Comparison of ENCODE assay signal across 11 cellular contexts in the genomic region with DNA sequence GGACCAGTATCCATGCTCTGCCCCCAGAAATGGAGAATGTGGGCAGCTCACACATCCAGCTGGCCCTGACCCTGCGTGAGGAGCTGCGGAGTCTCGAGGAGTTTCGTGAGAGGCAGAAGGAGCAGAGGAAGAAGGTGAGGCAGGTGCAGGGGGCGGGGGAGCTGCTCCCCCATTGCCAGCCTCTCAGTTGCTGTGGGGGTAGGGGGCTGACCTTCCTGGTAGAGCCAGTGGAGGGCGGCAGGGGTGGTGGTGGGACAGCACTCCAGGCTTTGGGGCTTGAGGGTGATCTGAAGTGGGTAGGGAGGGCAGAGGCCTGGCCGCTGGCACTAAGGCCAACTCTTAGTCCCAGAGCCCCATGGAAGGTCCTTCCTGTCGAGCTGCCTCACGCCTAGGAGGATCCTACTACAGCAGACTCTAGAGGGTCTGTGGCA. TPM values are rescaled to one million over a fixed set of nuclear protein-coding genes. Genes with fewer than 3 reads are reported as not detected.
A peak's percentile ranks its signal among the peaks of the same experiment; 100 is the strongest.
DNase-seq lines count a peak whose midpoint lies in the region; ATAC-seq and TF ChIP-seq lines count a peak whose summit lies in the region.
"Had no signal": no experiment of that assay in that cellular context is flagged by ENCODE, and none has a peak within 500 bp of the region (broad histone marks: within the 10 kb centered on the region; RNA-seq: fewer than 3 reads in every experiment).

No MANE protein-coding gene starts in this region.

- no peak overlapping the region for H4K8ac ChIP-seq in mesendoderm (ENCODE audit: low read depth, low read length)

- H3K4me1 Mint-ChIP-seq in CD14-positive monocyte (peaks cover 23% of the 10 kb centered on the region), natural killer cell (peaks cover 43 to 59% of the 10 kb centered on the region in 2 donors)
- H3K4me1 Mint-ChIP-seq in activated naive CD8-positive, alpha-beta T cell treated with anti-CD3 and anti-CD28 coated beads, Interleukin-2, amount 10 ng/mL, durations not matched to agents 7 days and 5 days = peaks cover 52% of the 10 kb centered on the region

- H3K4me3 ChIP-seq in RWPE2 (ENCODE audit: severe bottlenecking) (no peak overlapping the region), mesendoderm (ENCODE audit: low read length) (no peak overlapping the region)

- peaks cover 69 to 98% of the 10 kb centered on the region in 2 donors for H3K36me3 Mint-ChIP-seq in CD14-positive monocyte
- peaks cover 28% of the 10 kb centered on the region for H3K36me3 Mint-ChIP-seq in activated naive CD8-positive, alpha-beta T cell treated with anti-CD3 and anti-CD28 coated beads, Interleukin-2, amount 10 ng/mL, durations not matched to agents 7 days and 5 days
- no peaks in the 10 kb centered on the region for H3K36me3 Mint-ChIP-seq in natural killer cell

- H3K4me1 ChIP-seq in RWPE2 (ENCODE audit: insufficient read depth, poor library complexity, severe bottlenecking) (peaks cover 5% of the 10 kb centered on the region), mesendoderm (ENCODE audit: control insufficient read depth, low read depth, low read length) (no peaks in the 10 kb centered on the region)

- no peak overlapping the region for H3K4me2 ChIP-seq in mesendoderm (ENCODE audit: low read length)

- no peak overlapping the region for H2BK120ac ChIP-seq in mesendoderm (ENCODE audit: low read depth, low read length)

- DNase-seq in CD14-positive monocyte (ENCODE audit: low spot score) = peak; percentile 20
- DNase-seq in RWPE2 (ENCODE audit: low spot score) = peak; percentile 57
- no peak for DNase-seq in activated naive CD8-positive, alpha-beta T cell treated with anti-CD3 and anti-CD28 coated beads, Interleukin-2, amount 10 ng/mL, durations not matched to agents 7 days and 5 days
- DNase-seq in natural killer cell = no peak
- no peak for DNase-seq in OCI-M1 (lab: John Stamatoyannopoulos, UW)
- DNase-seq in mesendoderm = no peak
- DNase-seq in NCI-H510A treated with DMSO at 0.1 percent for 48 hours (lab: John Stamatoyannopoulos, UW) = no peak
- DNase-seq in NCI-H2171 treated with DMSO at 0.1 percent for 48 hours (lab: John Stamatoyannopoulos, UW) = no peak
- DNase-seq: COR-L47, NCI-H510A, SIG-M5 had no signal

- H3K23ac ChIP-seq in mesendoderm (ENCODE audit: low read length) = no peak overlapping the region

- no peak overlapping the region for H3K18ac ChIP-seq in mesendoderm (ENCODE audit: low read length)

- H3K4ac ChIP-seq in mesendoderm (ENCODE audit: low read depth, low read length) = no peak overlapping the region

- H3K9me3 ChIP-seq in RWPE2 (ENCODE audit: severe bottlenecking) = no peaks in the 10 kb centered on the region

- H3K9me3 Mint-ChIP-seq in CD14-positive monocyte (peaks cover 0 to 2% (median 0%) of the 10 kb centered on the region in 7 donors), natural killer cell (no peaks in the 10 kb centered on the region)
- no peaks in the 10 kb centered on the region for H3K9me3 Mint-ChIP-seq in activated naive CD8-positive, alpha-beta T cell treated with anti-CD3 and anti-CD28 coated beads, Interleukin-2, amount 10 ng/mL, durations not matched to agents 7 days and 5 days

- TF ChIP-seq CTCF in CD14-positive monocyte (IDR thresholded peaks at IDR 0.05) = no peak
- no peak for TF ChIP-seq CTCF in RWPE2 (IDR thresholded peaks at IDR 0.05; ENCODE audit: poor library complexity, severe bottlenecking)
- no peak for TF ChIP-seq CTCF in natural killer cell (IDR thresholded peaks at IDR 0.05)

- no peak overlapping the region for H2BK15ac ChIP-seq in mesendoderm (replicated peaks; ENCODE audit: low read depth)

- ATAC-seq in RWPE2 (ENCODE audit: low read depth) = no peak
- ATAC-seq in activated naive CD8-positive, alpha-beta T cell treated with anti-CD3 and anti-CD28 coated beads, Interleukin-2, amount 10 ng/mL, durations not matched to agents 7 days and 5 days (ENCODE audit: low read depth) = no peak
- ATAC-seq in natural killer cell = no peak

- H3K56ac ChIP-seq in mesendoderm (ENCODE audit: low read length) = no peak overlapping the region

- H3K27ac ChIP-seq in RWPE2 (ENCODE audit: poor library complexity, severe bottlenecking) (no peak overlapping the region), mesendoderm (ENCODE audit: low read depth, low read length) (no peak overlapping the region)

- H2AK5ac ChIP-seq in mesendoderm (ENCODE audit: low read length) = no peak overlapping the region

- no peaks in the 10 kb centered on the region for H3K79me1 ChIP-seq in mesendoderm (ENCODE audit: low read length)

- no peaks in the 10 kb centered on the region for H3K27me3 ChIP-seq in RWPE2 (ENCODE audit: insufficient read depth, poor library complexity, severe bottlenecking)
- no peaks in the 10 kb centered on the region for H3K27me3 ChIP-seq in mesendoderm (ENCODE audit: insufficient read depth, low read length, poor library complexity)

- no peak overlapping the region for H4K5ac ChIP-seq in mesendoderm (ENCODE audit: low read length)

- WGBS in mesendoderm (ENCODE audit: extremely low coverage, insufficient coverage, low lambda C conversion rate) = no CpG with 5 or more reads among the region's 9 CpGs

- H3K27me3 Mint-ChIP-seq in CD14-positive monocyte (ENCODE audit: low read depth in 3 of 3) (no peaks in the 10 kb centered on the region), natural killer cell (ENCODE audit: low read depth in 2 of 2) (no peaks in the 10 kb centered on the region)
- H3K27me3 Mint-ChIP-seq in activated naive CD8-positive, alpha-beta T cell treated with anti-CD3 and anti-CD28 coated beads, Interleukin-2, amount 10 ng/mL, durations not matched to agents 7 days and 5 days = no peaks in the 10 kb centered on the region

- H2BK5ac ChIP-seq in mesendoderm (ENCODE audit: low read length) = no peak overlapping the region

- H3K27ac Mint-ChIP-seq in CD14-positive monocyte (peak overlapping the region in 6 of 7 donors; percentile 36 to 86 (median 48)), natural killer cell (peak overlapping the region; percentile 67 to 74)
- H3K27ac Mint-ChIP-seq in activated naive CD8-positive, alpha-beta T cell treated with anti-CD3 and anti-CD28 coated beads, Interleukin-2, amount 10 ng/mL, durations not matched to agents 7 days and 5 days = peak overlapping the region; percentile 77

- POLR2A ChIA-PET in activated naive CD8-positive, alpha-beta T cell treated with anti-CD3 and anti-CD28 coated beads, Interleukin-2, amount 10 ng/mL, durations not matched to agents 7 days and 5 days (lab: Charles Lee) = no interaction called here

- intact Hi-C loops in CD14-positive monocyte (cut with micrococcal nuclease) (loop anchor here (10.0 kb wide), 1 partner anchor 469 kb away; no protein-coding TSS in a partner anchor), natural killer cell (cut with micrococcal nuclease) (no loop called here)

- H3K4me3 Mint-ChIP-seq in CD14-positive monocyte (no peak overlapping the region), natural killer cell (no peak overlapping the region)
- H3K4me3 Mint-ChIP-seq in activated naive CD8-positive, alpha-beta T cell treated with anti-CD3 and anti-CD28 coated beads, Interleukin-2, amount 10 ng/mL, durations not matched to agents 7 days and 5 days = no peak overlapping the region

- H3K79me2 ChIP-seq in mesendoderm (ENCODE audit: control insufficient read depth, insufficient read depth, low read length) = no peaks in the 10 kb centered on the region

- H3K9ac ChIP-seq in mesendoderm (ENCODE audit: low read length) = no peak overlapping the region

- H3K36me3 ChIP-seq in RWPE2 (ENCODE audit: low read depth) (no peaks in the 10 kb centered on the region), mesendoderm (ENCODE audit: control insufficient read depth, insufficient read depth, low read length) (no peaks in the 10 kb centered on the region)

RNA-seq across cellular contexts. Expression of gene PSTPIP1, which starts 30.6 kb away (rescaled TPM):
- polyA plus RNA-seq in CD14-positive monocyte = 10 to 100 TPM; 85.9 to 86.8 TPM
- total RNA-seq in activated naive CD8-positive, alpha-beta T cell treated with anti-CD3 and anti-CD28 coated beads, Interleukin-2, amount 10 ng/mL, durations not matched to agents 7 days and 5 days = 100 to 1,000 TPM; 238 to 241 TPM
- 100 to 1,000 TPM; 218 to 316 (median 228) TPM for total RNA-seq in natural killer cell
- 0.14 TPM for polyA plus RNA-seq in mesendoderm (2013, experiment 1 of 2)
- polyA plus RNA-seq in mesendoderm (2013, experiment 2 of 2) = 0.38 TPM

RNA-seq across cellular contexts. Expression of gene TSPAN3, which starts 45.4 kb away (rescaled TPM):
- 10 to 100 TPM; 53.2 to 68.0 TPM for polyA plus RNA-seq in CD14-positive monocyte
- 10 to 100 TPM; 18.0 to 23.4 TPM for total RNA-seq in activated naive CD8-positive, alpha-beta T cell treated with anti-CD3 and anti-CD28 coated beads, Interleukin-2, amount 10 ng/mL, durations not matched to agents 7 days and 5 days
- 10 to 100 TPM; 18.7 to 37.4 (median 29.9) TPM for total RNA-seq in natural killer cell
- 89.3 TPM for polyA plus RNA-seq in mesendoderm (2013, experiment 1 of 2)
- 88.4 TPM for polyA plus RNA-seq in mesendoderm (2013, experiment 2 of 2)

Comparison
In these comparisons a context has a peak if more than half of its experiments do, and no peak if none do; other contexts are left out.
1. DNase-seq: peak in CD14-positive monocyte (single experiment) and RWPE2 (single experiment); none in activated naive CD8-positive, alpha-beta T cell treated with anti-CD3 and anti-CD28 coated beads, Interleukin-2, amount 10 ng/mL, durations not matched to agents 7 days and 5 days (single experiment), natural killer cell (single experiment), OCI-M1 (single experiment), mesendoderm (single experiment), NCI-H510A treated with DMSO at 0.1 percent for 48 hours (single experiment) and NCI-H2171 treated with DMSO at 0.1 percent for 48 hours (single experiment).
2. Peak in every context shown above with its lines, with median percentiles within 50 percentile points of each other: H3K27ac Mint-ChIP-seq.